ENCODE assay signal across 1 cellular context in genomic region chr3:53881691-53882593, GRCh38.
TF ChIP-seq lines count a peak whose summit lies in the region.

Gene ACTR8, minus strand, starts transcription at chr3:53882152. Its CDS starts 51 bp downstream, at chr3:53882101.

TF ChIP-seq in GM23338, 12 proteins besides CTCF, POLR2A, EP300 and RAD21 (continued from another document):
- no peak for TF ChIP-seq REST (IDR thresholded peaks at IDR 0.05; ENCODE audit: unreplicated experiment)
